In the genomic region with DNA sequence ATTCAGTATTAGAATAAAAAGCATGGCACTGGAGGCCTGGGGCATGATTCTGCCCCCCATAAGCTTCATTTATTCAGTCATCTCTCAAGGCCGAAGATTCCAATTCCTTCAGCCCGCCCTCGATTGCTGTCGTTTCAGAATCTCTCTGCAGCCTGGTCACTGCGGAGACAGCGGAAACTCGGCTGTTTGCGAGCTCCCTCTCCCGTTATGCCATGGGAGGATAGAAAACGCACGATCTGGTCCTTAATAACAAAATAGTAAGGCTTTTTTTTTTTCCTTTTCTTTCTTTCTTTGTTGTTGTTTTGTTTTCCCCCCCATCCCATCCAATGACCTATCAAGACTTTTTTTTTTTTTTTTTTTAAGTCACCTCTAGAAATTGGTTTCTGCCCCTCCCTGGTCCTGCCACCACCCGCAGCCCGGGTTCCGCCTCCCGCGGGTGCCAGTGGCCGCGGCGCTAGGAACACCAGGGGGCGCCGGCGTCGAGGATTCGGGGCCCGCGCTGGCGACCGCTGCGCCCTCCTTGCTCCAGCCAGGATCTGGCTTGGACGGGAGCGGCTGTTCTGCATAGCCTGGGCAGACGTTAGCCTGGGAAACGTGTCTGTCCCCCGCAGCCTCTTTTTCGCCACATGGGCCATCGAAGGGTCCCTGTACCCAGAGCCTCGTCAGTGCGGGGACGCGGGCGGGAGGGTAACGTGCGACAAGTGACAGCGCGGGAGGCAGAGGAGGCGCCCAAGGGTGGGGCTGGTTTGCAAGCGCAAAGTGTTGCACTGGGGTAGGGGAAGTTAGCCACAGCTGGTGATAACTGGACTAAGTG, we compare ENCODE assay signal across 8 cellular contexts. TPM values are rescaled to one million over a fixed set of nuclear protein-coding genes. Genes with fewer than 3 reads are reported as not detected.
A peak's percentile ranks its signal among the peaks of the same experiment; 100 is the strongest.
DNase-seq lines count a peak whose midpoint lies in the region; ATAC-seq, FAIRE-seq and TF ChIP-seq lines count a peak whose summit lies in the region.

No MANE protein-coding gene starts in this region.

- H3K4me3 ChIP-seq in mesenchymal stem cell (ENCODE audit: insufficient read depth in 1 of 2, low read depth in 1 of 2, low read length in 2 of 2) = peak overlapping the region; percentile 50 to 70

- no peaks in the 10 kb centered on the region for H3K9me3 ChIP-seq in mesenchymal stem cell (ENCODE audit: control insufficient read depth, low read length)

- TF ChIP-seq CTCF in activated CD8-positive, alpha-beta T cell treated with anti-CD3 and anti-CD28 coated beads for 36 hours (IDR thresholded peaks at IDR 0.05) = peak; percentile 83

- peak; percentile 95 for DNase-seq in AG20443 (ENCODE audit: low spot score)
- peak; percentile 66 for DNase-seq in GM19239 (ENCODE audit: insufficient read length, low spot score)
- DNase-seq in NCI-H748 treated with DMSO at 0.1 percent for 48 hours (lab: John Stamatoyannopoulos, UW) = peak; percentile 74
- peak; percentile 71 for DNase-seq in activated CD8-positive, alpha-beta T cell treated with anti-CD3 and anti-CD28 coated beads for 36 hours
- peak; percentile 47 to 60 (median 55) for DNase-seq in effector memory CD8-positive, alpha-beta T cell
- DNase-seq in mesenchymal stem cell = peak; percentile 56
- peak; percentile 10 to 18 for DNase-seq in stimulated activated CD8-positive, alpha-beta memory T cell treated with anti-CD3 and anti-CD28 coated beads, Interleukin-15, amount 100 ng/mL, for 4 hours (ENCODE audit: low read depth in 2 of 2)

- intact Hi-C loops in activated CD8-positive, alpha-beta T cell treated with anti-CD3 and anti-CD28 coated beads for 36 hours (cut with micrococcal nuclease) = loop anchor here (5.0 kb wide), 1 partner anchor 61 kb away; no protein-coding TSS in a partner anchor

- 7% methylated on average over 45 of the region's 47 CpGs for WGBS in mesenchymal stem cell

- H2AFZ ChIP-seq in mesenchymal stem cell (ENCODE audit: low read depth, low read length) = peak overlapping the region; percentile 46

- no peak overlapping the region for H3K23ac ChIP-seq in mesenchymal stem cell (ENCODE audit: low read length in 2 of 2)

- peak overlapping the region; percentile 40 for H3K9ac ChIP-seq in mesenchymal stem cell (ENCODE audit: low read length)

- H3K4me2 ChIP-seq in mesenchymal stem cell (ENCODE audit: low read length, poor library complexity, severe bottlenecking) = peak overlapping the region; percentile 99

- POLR2A ChIA-PET in activated CD8-positive, alpha-beta T cell treated with anti-CD3 and anti-CD28 coated beads for 36 hours (lab: Charles Lee) = interaction anchor here (0.7 kb wide), 2 partner anchors 93 to 455 kb away, joined by 3 read pairs; no protein-coding TSS in a partner anchor

- peaks cover 9% of the 10 kb centered on the region for H3K4me1 ChIP-seq in mesenchymal stem cell (ENCODE audit: control insufficient read depth, insufficient read depth, low read depth, low read length)

- H3K14ac ChIP-seq in mesenchymal stem cell (ENCODE audit: low read length in 2 of 2) = no peak overlapping the region

- peak overlapping the region; percentile 36 for H3K4me3 Mint-ChIP-seq in activated CD8-positive, alpha-beta T cell treated with anti-CD3 and anti-CD28 coated beads for 36 hours
- H3K4me3 Mint-ChIP-seq in effector memory CD8-positive, alpha-beta T cell = peak overlapping the region; percentile 52 to 65

- peak overlapping the region; percentile 22 for H4K91ac ChIP-seq in mesenchymal stem cell (ENCODE audit: low read length)

- no peak overlapping the region for H2BK120ac ChIP-seq in mesenchymal stem cell (ENCODE audit: low read depth, low read length)

- H2BK5ac ChIP-seq in mesenchymal stem cell (ENCODE audit: low read depth, low read length, poor library complexity, severe bottlenecking) = no peak overlapping the region

- peaks cover 65 to 74% of the 10 kb centered on the region in 2 experiments for H3K27me3 ChIP-seq in mesenchymal stem cell (ENCODE audit: control insufficient read depth in 1 of 2, insufficient read depth in 1 of 2, low read length in 2 of 2)

- no peaks in the 10 kb centered on the region for H3K36me3 Mint-ChIP-seq in activated CD8-positive, alpha-beta T cell treated with anti-CD3 and anti-CD28 coated beads for 36 hours (ENCODE audit: low read depth)
- no peaks in the 10 kb centered on the region for H3K36me3 Mint-ChIP-seq in effector memory CD8-positive, alpha-beta T cell (ENCODE audit: insufficient read depth)

- no peak overlapping the region for H2BK12ac ChIP-seq in mesenchymal stem cell (ENCODE audit: low read length in 2 of 2)

- H2BK15ac ChIP-seq in mesenchymal stem cell (ENCODE audit: low read depth, poor library complexity, severe bottlenecking) = no peak overlapping the region

- H3K4me1 Mint-ChIP-seq in activated CD8-positive, alpha-beta T cell treated with anti-CD3 and anti-CD28 coated beads for 36 hours (ENCODE audit: low read depth) = no peaks in the 10 kb centered on the region
- peaks cover 0 to 1% of the 10 kb centered on the region in 2 donors for H3K4me1 Mint-ChIP-seq in effector memory CD8-positive, alpha-beta T cell (ENCODE audit: low read depth in 2 of 2)

- H3K27me3 Mint-ChIP-seq in activated CD8-positive, alpha-beta T cell treated with anti-CD3 and anti-CD28 coated beads for 36 hours = peaks cover 33% of the 10 kb centered on the region
- H3K27me3 Mint-ChIP-seq in effector memory CD8-positive, alpha-beta T cell = peaks cover 62 to 72% of the 10 kb centered on the region in 2 donors

- H3K79me1 ChIP-seq in mesenchymal stem cell (replicated peaks; ENCODE audit: low read length, poor library complexity, severe bottlenecking) = no peaks in the 10 kb centered on the region

- H3K36me3 ChIP-seq in mesenchymal stem cell (ENCODE audit: control insufficient read depth in 1 of 2, insufficient read depth in 2 of 2, low read depth in 1 of 2, low read length in 2 of 2) = no peaks in the 10 kb centered on the region

- no peak overlapping the region for H2AK5ac ChIP-seq in mesenchymal stem cell (ENCODE audit: low read length, severe bottlenecking)

- H3K4ac ChIP-seq in mesenchymal stem cell (ENCODE audit: low read depth in 1 of 2, low read length in 2 of 2) = no peak overlapping the region

- no peak overlapping the region for H3K27ac Mint-ChIP-seq in activated CD8-positive, alpha-beta T cell treated with anti-CD3 and anti-CD28 coated beads for 36 hours
- no peak overlapping the region for H3K27ac Mint-ChIP-seq in effector memory CD8-positive, alpha-beta T cell

- H3K9me3 Mint-ChIP-seq in activated CD8-positive, alpha-beta T cell treated with anti-CD3 and anti-CD28 coated beads for 36 hours = no peaks in the 10 kb centered on the region
- no peaks in the 10 kb centered on the region for H3K9me3 Mint-ChIP-seq in effector memory CD8-positive, alpha-beta T cell

- no peak overlapping the region for H3K27ac ChIP-seq in mesenchymal stem cell (ENCODE audit: low read length, poor library complexity, severe bottlenecking)

- CTCF ChIA-PET in activated CD8-positive, alpha-beta T cell treated with anti-CD3 and anti-CD28 coated beads for 36 hours (lab: Charles Lee) = interaction anchor here (0.5 to 11.4 kb wide), 26 partner anchors 9 to 231 kb away, joined by 3 to 219 read pairs (median 3); partner anchors contain the start of gene CPLX4

- H3K18ac ChIP-seq in mesenchymal stem cell (ENCODE audit: low read depth in 1 of 2, low read length in 2 of 2) = no peak overlapping the region

- peak overlapping the region; percentile 38 for H4K8ac ChIP-seq in mesenchymal stem cell (ENCODE audit: low read length)

- peak; percentile 88 for ATAC-seq in HG03442 (IDR thresholded peaks at IDR 0.05; ENCODE audit: unreplicated experiment)
- ATAC-seq in activated CD8-positive, alpha-beta T cell treated with anti-CD3 and anti-CD28 coated beads for 36 hours = peak; percentile 91
- ATAC-seq in effector memory CD8-positive, alpha-beta T cell (replicated peaks) = peak; percentile 86

- FAIRE-seq in GM19239 (lab: Jason Lieb, UNC) = no peak

RNA-seq across cellular contexts. Expression of gene CPLX4, which starts 10.0 kb away (rescaled TPM):
- total RNA-seq in activated CD8-positive, alpha-beta T cell treated with anti-CD3 and anti-CD28 coated beads for 36 hours = not detected
- polyA plus RNA-seq in mesenchymal stem cell (2013, experiment 1 of 2) = not detected
- polyA plus RNA-seq in mesenchymal stem cell (2013, experiment 2 of 2) = not detected

RNA-seq across cellular contexts. Expression of gene RAX, which starts 35.2 kb away (rescaled TPM):
- total RNA-seq in activated CD8-positive, alpha-beta T cell treated with anti-CD3 and anti-CD28 coated beads for 36 hours = not detected
- polyA plus RNA-seq in mesenchymal stem cell (2013, experiment 1 of 2) = not detected
- polyA plus RNA-seq in mesenchymal stem cell (2013, experiment 2 of 2) = not detected

RNA-seq across cellular contexts. Expression of gene LMAN1, which starts 50.7 kb away (rescaled TPM):
- total RNA-seq in activated CD8-positive, alpha-beta T cell treated with anti-CD3 and anti-CD28 coated beads for 36 hours = 100 to 1,000 TPM; 126 to 140 TPM
- polyA plus RNA-seq in mesenchymal stem cell (2013, experiment 1 of 2) = 134 TPM
- 138 TPM for polyA plus RNA-seq in mesenchymal stem cell (2013, experiment 2 of 2)

Comparison
In these comparisons a context has a peak if more than half of its experiments do, and no peak if none do; other contexts are left out.
1. DNase-seq: peak in every context shown above with its lines; median percentile 95 in AG20443; 74 in NCI-H748 treated with DMSO at 0.1 percent for 48 hours; 71 in activated CD8-positive, alpha-beta T cell treated with anti-CD3 and anti-CD28 coated beads for 36 hours; 66 in GM19239; 56 in mesenchymal stem cell; 55 in effector memory CD8-positive, alpha-beta T cell; 14 in stimulated activated CD8-positive, alpha-beta memory T cell treated with anti-CD3 and anti-CD28 coated beads, Interleukin-15, amount 100 ng/mL, for 4 hours.